Comparison of ENCODE assay signal across 8 cellular contexts in genomic region chr17:1573932-1574696, GRCh38. TPM values are rescaled to one million over a fixed set of nuclear protein-coding genes. Genes with fewer than 3 reads are reported as not detected.
DNase-seq lines count a peak whose midpoint lies in the region; ATAC-seq and TF ChIP-seq lines count a peak whose summit lies in the region.

No MANE protein-coding gene starts in this region.

- peaks cover 62% of the 10 kb centered on the region for H3K36me3 Mint-ChIP-seq in dendritic cell treated with granulocyte-macrophage colony-stimulating factor and Interleukin-4, amounts not matched to agents 40 ng/mL and 50 ng/mL, for 4 days (ENCODE audit: low read depth)

- no peaks in the 10 kb centered on the region for H3K27me3 ChIP-seq in lower lobe of right lung (ENCODE audit: low read depth)

- TF ChIP-seq CTCF in GM13976 (IDR thresholded peaks at IDR 0.05; ENCODE audit: borderline replicate concordance, control extremely low read depth, extremely low read depth, insufficient read depth, missing control alignments): peak; percentile 86
- TF ChIP-seq CTCF in lower lobe of right lung (IDR thresholded peaks at IDR 0.05): peak; percentile 97

- ATAC-seq in lower lobe of right lung (peak; percentile 64 to 77), GM18870 (IDR thresholded peaks at IDR 0.05; ENCODE audit: unreplicated experiment) (no peak)

- H3K4me1 ChIP-seq in lower lobe of right lung: peaks cover 53% of the 10 kb centered on the region

- peaks cover 83% of the 10 kb centered on the region for H3K4me1 Mint-ChIP-seq in dendritic cell treated with granulocyte-macrophage colony-stimulating factor and Interleukin-4, amounts not matched to agents 40 ng/mL and 50 ng/mL, for 4 days (ENCODE audit: low read depth)

- H3K27ac ChIP-seq in lower lobe of right lung: peak overlapping the region; percentile 90

- H3K27me3 Mint-ChIP-seq in dendritic cell treated with granulocyte-macrophage colony-stimulating factor and Interleukin-4, amounts not matched to agents 40 ng/mL and 50 ng/mL, for 4 days: no peaks in the 10 kb centered on the region

- DNase-seq in 8988T: peak; percentile 83
- peak; percentile 94 for DNase-seq in GM13976 (ENCODE audit: low spot score)
- DNase-seq in NCI-H2196 treated with DMSO at 0.1 percent for 48 hours (lab: John Stamatoyannopoulos, UW; ENCODE audit: unreplicated experiment): peak; percentile 19
- DNase-seq in activated CD4-positive, alpha-beta T cell treated with anti-CD3 and anti-CD28 coated beads, Interleukin-2, amount 50 U/mL, for 1 hour: peak; percentile 36
- peak; percentile 92 for DNase-seq in lower lobe of right lung
- peak; percentile 33 for DNase-seq in stimulated activated CD8-positive, alpha-beta memory T cell treated with anti-CD3 and anti-CD28 coated beads, Interleukin-12 subunit alpha, Interleukin-12 subunit beta, amount 100 ng/mL, for 24 hours (ENCODE audit: extremely low read depth)

- peak overlapping the region; percentile 14 for H3K4me3 Mint-ChIP-seq in dendritic cell treated with granulocyte-macrophage colony-stimulating factor and Interleukin-4, amounts not matched to agents 40 ng/mL and 50 ng/mL, for 4 days

- no peaks in the 10 kb centered on the region for H3K9me3 ChIP-seq in lower lobe of right lung

- intact Hi-C loops in dendritic cell treated with granulocyte-macrophage colony-stimulating factor and Interleukin-4, amounts not matched to agents 40 ng/mL and 50 ng/mL, for 4 days (cut with micrococcal nuclease): loop anchor here (10.0 kb wide), 1 partner anchor 821 kb away; no protein-coding TSS in a partner anchor
- intact Hi-C loops in lower lobe of right lung (cut with DNase I): no loop called here

- in situ Hi-C loops in GM13976 (cut with MboI; ENCODE audit: low sequenced_read_pairs, unreplicated experiment): no loop called here

- no peaks in the 10 kb centered on the region for H3K9me3 Mint-ChIP-seq in dendritic cell treated with granulocyte-macrophage colony-stimulating factor and Interleukin-4, amounts not matched to agents 40 ng/mL and 50 ng/mL, for 4 days

- no peak overlapping the region for H3K4me3 ChIP-seq in lower lobe of right lung

- no peaks in the 10 kb centered on the region for H3K36me3 ChIP-seq in lower lobe of right lung

- peak overlapping the region; percentile 99 for H3K27ac Mint-ChIP-seq in dendritic cell treated with granulocyte-macrophage colony-stimulating factor and Interleukin-4, amounts not matched to agents 40 ng/mL and 50 ng/mL, for 4 days

RNA-seq across cellular contexts. Expression of gene PITPNA, which starts 11.5 kb away (rescaled TPM):
- 71.3 TPM for total RNA-seq in lower lobe of right lung

RNA-seq across cellular contexts. Expression of gene SLC43A2, which starts 54.5 kb away (rescaled TPM):
- 44.6 TPM for total RNA-seq in lower lobe of right lung

RNA-seq across cellular contexts. Expression of gene INPP5K, which starts 57.7 kb away (rescaled TPM):
- 57.9 TPM for total RNA-seq in lower lobe of right lung

Comparison
In these comparisons a context has a peak if more than half of its experiments do, and no peak if none do; other contexts are left out.
1. DNase-seq: peak in every context shown above with its lines; median percentile 94 in GM13976; 92 in lower lobe of right lung; 83 in 8988T; 36 in activated CD4-positive, alpha-beta T cell treated with anti-CD3 and anti-CD28 coated beads, Interleukin-2, amount 50 U/mL, for 1 hour; 33 in stimulated activated CD8-positive, alpha-beta memory T cell treated with anti-CD3 and anti-CD28 coated beads, Interleukin-12 subunit alpha, Interleukin-12 subunit beta, amount 100 ng/mL, for 24 hours; 19 in NCI-H2196 treated with DMSO at 0.1 percent for 48 hours.